Comparison of ENCODE assay signal across 1 cellular context in genomic region chr1:150551784-150552691, GRCh38.
TF ChIP-seq lines count a peak whose summit lies in the region.

No MANE protein-coding gene starts in this region.

TF ChIP-seq in K562, 482 proteins besides CTCF, POLR2A, EP300 and RAD21 (continued from another document and continues in another):
- TF ChIP-seq, protein P1, sequence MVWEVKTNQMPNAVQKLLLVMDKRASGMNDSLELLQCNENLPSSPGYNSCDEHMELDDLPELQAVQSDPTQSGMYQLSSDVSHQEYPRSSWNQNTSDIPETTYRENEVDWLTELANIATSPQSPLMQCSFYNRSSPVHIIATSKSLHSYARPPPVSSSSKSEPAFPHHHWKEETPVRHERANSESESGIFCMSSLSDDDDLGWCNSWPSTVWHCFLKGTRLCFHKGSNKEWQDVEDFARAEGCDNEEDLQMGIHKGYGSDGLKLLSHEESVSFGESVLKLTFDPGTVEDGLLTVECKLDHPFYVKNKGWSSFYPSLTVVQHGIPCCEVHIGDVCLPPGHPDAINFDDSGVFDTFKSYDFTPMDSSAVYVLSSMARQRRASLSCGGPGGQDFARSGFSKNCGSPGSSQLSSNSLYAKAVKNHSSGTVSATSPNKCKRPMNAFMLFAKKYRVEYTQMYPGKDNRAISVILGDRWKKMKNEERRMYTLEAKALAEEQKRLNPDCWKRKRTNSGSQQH (CRISPR knock-in tag; IDR thresholded peaks at IDR 0.05): peak; percentile 20
- TF ChIP-seq ERF (CRISPR knock-in tag; IDR thresholded peaks at IDR 0.05) (0 out of 2 replicates have a peak, but pooled peaks have one; percentile 30), FOSL1 (tag; conservative IDR thresholded peaks at IDR 0.05) (peak; percentile 67), TARDBP (IDR thresholded peaks at IDR 0.05) (no peak), ZNF584 (CRISPR knock-in tag; IDR thresholded peaks at IDR 0.05; ENCODE audit: low read depth) (no peak), JUND (IDR thresholded peaks at IDR 0.05; ENCODE audit: borderline replicate concordance, low read depth, low read length) (peak; percentile 87), JUND (tag; IDR thresholded peaks at IDR 0.05; ENCODE audit: borderline replicate concordance, low read depth, low read length) (peak; percentile 83; the same call in 1 of the 3 replicates), ZKSCAN1 (IDR thresholded peaks at IDR 0.05; ENCODE audit: low read depth, low read length) (no peak), MTA2 (IDR thresholded peaks at IDR 0.05; ENCODE audit: low read depth) (no peak), CBX2 (IDR thresholded peaks at IDR 0.05; ENCODE audit: insufficient read depth, low read length, poor library complexity, severe bottlenecking) (no peak), CBX5 (IDR thresholded peaks at IDR 0.05; ENCODE audit: borderline replicate concordance, low read depth) (no peak), SNRNP70 (optimal IDR thresholded peaks at IDR 0.05; ENCODE audit: low read depth, low read length) (no peak), BMI1 (IDR thresholded peaks at IDR 0.05; ENCODE audit: low read length) (no peak), FOXP1 (CRISPR knock-in tag; IDR thresholded peaks at IDR 0.05) (no peak), ZNF263 (CRISPR knock-in tag; IDR thresholded peaks at IDR 0.05; ENCODE audit: borderline replicate concordance) (peak; percentile 79), RBM39 (optimal IDR thresholded peaks at IDR 0.05; ENCODE audit: low read depth, low read length) (no peak), CC2D1A (IDR thresholded peaks at IDR 0.05) (no peak), MIER1 (IDR thresholded peaks at IDR 0.05; ENCODE audit: low read depth) (no peak), HLTF (IDR thresholded peaks at IDR 0.05) (no peak), ZNF143 (CRISPR knock-in tag; IDR thresholded peaks at IDR 0.05) (no peak), PHF21A (IDR thresholded peaks at IDR 0.05; ENCODE audit: borderline replicate concordance, low read depth) (no peak), HES1 (IDR thresholded peaks at IDR 0.05; ENCODE audit: low read depth) (no peak), DDX20 (tag; IDR thresholded peaks at IDR 0.05; ENCODE audit: low read depth) (no peak), ZNF785 (CRISPR knock-in tag; IDR thresholded peaks at IDR 0.05) (no peak), MLX (CRISPR knock-in tag; conservative IDR thresholded peaks at IDR 0.05) (no peak), ATF1 (CRISPR knock-in tag; IDR thresholded peaks at IDR 0.05) (no peak), ATF1 (tag; IDR thresholded peaks at IDR 0.05) (peak; percentile 53; the same call in 1 of the 2 replicates), ZNF184 (CRISPR knock-in tag; IDR thresholded peaks at IDR 0.05) (no peak), BACH1 (tag; IDR thresholded peaks at IDR 0.05) (no peak), DIDO1 (tag; IDR thresholded peaks at IDR 0.05; ENCODE audit: low read depth) (no peak), ZNF507 (tag; conservative IDR thresholded peaks at IDR 0.05) (no peak), ZSCAN29 (IDR thresholded peaks at IDR 0.05) (no peak), CEBPZ (IDR thresholded peaks at IDR 0.05; ENCODE audit: borderline replicate concordance, low read depth, low read length) (no peak), ZKSCAN3 (CRISPR knock-in tag; IDR thresholded peaks at IDR 0.05) (no peak), RB1 (IDR thresholded peaks at IDR 0.05; ENCODE audit: low read depth) (no peak), LARP7 (IDR thresholded peaks at IDR 0.05) (no peak), NFE2 (IDR thresholded peaks at IDR 0.05; ENCODE audit: low read depth) (0 out of 2 replicates have a peak, but pooled peaks have one; percentile 15), POLR2H (tag; IDR thresholded peaks at IDR 0.05; ENCODE audit: low read depth) (no peak), ASH1L (IDR thresholded peaks at IDR 0.05; ENCODE audit: borderline replicate concordance, low read depth, partially characterized antibody) (no peak), TEAD2 (tag; IDR thresholded peaks at IDR 0.05) (no peak)
- TF ChIP-seq, protein P2, sequence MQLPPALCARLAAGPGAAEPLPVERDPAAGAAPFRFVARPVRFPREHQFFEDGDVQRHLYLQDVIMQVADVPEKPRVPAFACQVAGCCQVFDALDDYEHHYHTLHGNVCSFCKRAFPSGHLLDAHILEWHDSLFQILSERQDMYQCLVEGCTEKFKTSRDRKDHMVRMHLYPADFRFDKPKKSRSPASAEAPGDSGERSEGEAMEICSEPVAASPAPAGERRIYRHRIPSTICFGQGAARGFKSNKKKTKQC (CRISPR knock-in tag; IDR thresholded peaks at IDR 0.05): no peak
- TF ChIP-seq, protein P3, sequence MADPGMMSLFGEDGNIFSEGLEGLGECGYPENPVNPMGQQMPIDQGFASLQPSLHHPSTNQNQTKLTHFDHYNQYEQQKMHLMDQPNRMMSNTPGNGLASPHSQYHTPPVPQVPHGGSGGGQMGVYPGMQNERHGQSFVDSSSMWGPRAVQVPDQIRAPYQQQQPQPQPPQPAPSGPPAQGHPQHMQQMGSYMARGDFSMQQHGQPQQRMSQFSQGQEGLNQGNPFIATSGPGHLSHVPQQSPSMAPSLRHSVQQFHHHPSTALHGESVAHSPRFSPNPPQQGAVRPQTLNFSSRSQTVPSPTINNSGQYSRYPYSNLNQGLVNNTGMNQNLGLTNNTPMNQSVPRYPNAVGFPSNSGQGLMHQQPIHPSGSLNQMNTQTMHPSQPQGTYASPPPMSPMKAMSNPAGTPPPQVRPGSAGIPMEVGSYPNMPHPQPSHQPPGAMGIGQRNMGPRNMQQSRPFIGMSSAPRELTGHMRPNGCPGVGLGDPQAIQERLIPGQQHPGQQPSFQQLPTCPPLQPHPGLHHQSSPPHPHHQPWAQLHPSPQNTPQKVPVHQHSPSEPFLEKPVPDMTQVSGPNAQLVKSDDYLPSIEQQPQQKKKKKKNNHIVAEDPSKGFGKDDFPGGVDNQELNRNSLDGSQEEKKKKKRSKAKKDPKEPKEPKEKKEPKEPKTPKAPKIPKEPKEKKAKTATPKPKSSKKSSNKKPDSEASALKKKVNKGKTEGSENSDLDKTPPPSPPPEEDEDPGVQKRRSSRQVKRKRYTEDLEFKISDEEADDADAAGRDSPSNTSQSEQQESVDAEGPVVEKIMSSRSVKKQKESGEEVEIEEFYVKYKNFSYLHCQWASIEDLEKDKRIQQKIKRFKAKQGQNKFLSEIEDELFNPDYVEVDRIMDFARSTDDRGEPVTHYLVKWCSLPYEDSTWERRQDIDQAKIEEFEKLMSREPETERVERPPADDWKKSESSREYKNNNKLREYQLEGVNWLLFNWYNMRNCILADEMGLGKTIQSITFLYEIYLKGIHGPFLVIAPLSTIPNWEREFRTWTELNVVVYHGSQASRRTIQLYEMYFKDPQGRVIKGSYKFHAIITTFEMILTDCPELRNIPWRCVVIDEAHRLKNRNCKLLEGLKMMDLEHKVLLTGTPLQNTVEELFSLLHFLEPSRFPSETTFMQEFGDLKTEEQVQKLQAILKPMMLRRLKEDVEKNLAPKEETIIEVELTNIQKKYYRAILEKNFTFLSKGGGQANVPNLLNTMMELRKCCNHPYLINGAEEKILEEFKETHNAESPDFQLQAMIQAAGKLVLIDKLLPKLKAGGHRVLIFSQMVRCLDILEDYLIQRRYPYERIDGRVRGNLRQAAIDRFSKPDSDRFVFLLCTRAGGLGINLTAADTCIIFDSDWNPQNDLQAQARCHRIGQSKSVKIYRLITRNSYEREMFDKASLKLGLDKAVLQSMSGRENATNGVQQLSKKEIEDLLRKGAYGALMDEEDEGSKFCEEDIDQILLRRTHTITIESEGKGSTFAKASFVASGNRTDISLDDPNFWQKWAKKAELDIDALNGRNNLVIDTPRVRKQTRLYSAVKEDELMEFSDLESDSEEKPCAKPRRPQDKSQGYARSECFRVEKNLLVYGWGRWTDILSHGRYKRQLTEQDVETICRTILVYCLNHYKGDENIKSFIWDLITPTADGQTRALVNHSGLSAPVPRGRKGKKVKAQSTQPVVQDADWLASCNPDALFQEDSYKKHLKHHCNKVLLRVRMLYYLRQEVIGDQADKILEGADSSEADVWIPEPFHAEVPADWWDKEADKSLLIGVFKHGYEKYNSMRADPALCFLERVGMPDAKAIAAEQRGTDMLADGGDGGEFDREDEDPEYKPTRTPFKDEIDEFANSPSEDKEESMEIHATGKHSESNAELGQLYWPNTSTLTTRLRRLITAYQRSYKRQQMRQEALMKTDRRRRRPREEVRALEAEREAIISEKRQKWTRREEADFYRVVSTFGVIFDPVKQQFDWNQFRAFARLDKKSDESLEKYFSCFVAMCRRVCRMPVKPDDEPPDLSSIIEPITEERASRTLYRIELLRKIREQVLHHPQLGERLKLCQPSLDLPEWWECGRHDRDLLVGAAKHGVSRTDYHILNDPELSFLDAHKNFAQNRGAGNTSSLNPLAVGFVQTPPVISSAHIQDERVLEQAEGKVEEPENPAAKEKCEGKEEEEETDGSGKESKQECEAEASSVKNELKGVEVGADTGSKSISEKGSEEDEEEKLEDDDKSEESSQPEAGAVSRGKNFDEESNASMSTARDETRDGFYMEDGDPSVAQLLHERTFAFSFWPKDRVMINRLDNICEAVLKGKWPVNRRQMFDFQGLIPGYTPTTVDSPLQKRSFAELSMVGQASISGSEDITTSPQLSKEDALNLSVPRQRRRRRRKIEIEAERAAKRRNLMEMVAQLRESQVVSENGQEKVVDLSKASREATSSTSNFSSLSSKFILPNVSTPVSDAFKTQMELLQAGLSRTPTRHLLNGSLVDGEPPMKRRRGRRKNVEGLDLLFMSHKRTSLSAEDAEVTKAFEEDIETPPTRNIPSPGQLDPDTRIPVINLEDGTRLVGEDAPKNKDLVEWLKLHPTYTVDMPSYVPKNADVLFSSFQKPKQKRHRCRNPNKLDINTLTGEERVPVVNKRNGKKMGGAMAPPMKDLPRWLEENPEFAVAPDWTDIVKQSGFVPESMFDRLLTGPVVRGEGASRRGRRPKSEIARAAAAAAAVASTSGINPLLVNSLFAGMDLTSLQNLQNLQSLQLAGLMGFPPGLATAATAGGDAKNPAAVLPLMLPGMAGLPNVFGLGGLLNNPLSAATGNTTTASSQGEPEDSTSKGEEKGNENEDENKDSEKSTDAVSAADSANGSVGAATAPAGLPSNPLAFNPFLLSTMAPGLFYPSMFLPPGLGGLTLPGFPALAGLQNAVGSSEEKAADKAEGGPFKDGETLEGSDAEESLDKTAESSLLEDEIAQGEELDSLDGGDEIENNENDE (IDR thresholded peaks at IDR 0.05; ENCODE audit: low read depth, low read length): no peak
